In genomic region chr2:242046184-242046826, GRCh38 we compare ENCODE assay signal across 2 cellular contexts.
TF ChIP-seq lines count a peak whose summit lies in the region.

No MANE protein-coding gene starts in this region.

TF ChIP-seq in GM23338, 12 proteins besides CTCF, POLR2A, EP300 and RAD21:
- no peak for TF ChIP-seq CREB1 (CRISPR knock-in tag; IDR thresholded peaks at IDR 0.05; ENCODE audit: low read depth)
- TF ChIP-seq EZH2 (IDR thresholded peaks at IDR 0.05; ENCODE audit: low read depth, unreplicated experiment): peak; percentile 31
- no peak for TF ChIP-seq NANOG (IDR thresholded peaks at IDR 0.05; ENCODE audit: borderline replicate concordance)
- TF ChIP-seq EZH2phosphoT487 (IDR thresholded peaks at IDR 0.05; ENCODE audit: unreplicated experiment): no peak

TF ChIP-seq in H1, 55 proteins besides CTCF, POLR2A, EP300 and RAD21:
- TF ChIP-seq TCF12 (IDR thresholded peaks at IDR 0.05; ENCODE audit: low read depth, low read length): 0 out of 2 replicates have a peak, but pooled peaks have one; percentile 38
- TF ChIP-seq GABPA (IDR thresholded peaks at IDR 0.05; ENCODE audit: borderline replicate concordance, insufficient read depth, low read length): no peak
- TF ChIP-seq POLR2AphosphoS5 (IDR thresholded peaks at IDR 0.05; ENCODE audit: low read depth, low read length): peak; percentile 65; the same call in 1 of the 2 replicates
TF ChIP-seq in H1: peak in this region for 2.
